In the genomic region with DNA sequence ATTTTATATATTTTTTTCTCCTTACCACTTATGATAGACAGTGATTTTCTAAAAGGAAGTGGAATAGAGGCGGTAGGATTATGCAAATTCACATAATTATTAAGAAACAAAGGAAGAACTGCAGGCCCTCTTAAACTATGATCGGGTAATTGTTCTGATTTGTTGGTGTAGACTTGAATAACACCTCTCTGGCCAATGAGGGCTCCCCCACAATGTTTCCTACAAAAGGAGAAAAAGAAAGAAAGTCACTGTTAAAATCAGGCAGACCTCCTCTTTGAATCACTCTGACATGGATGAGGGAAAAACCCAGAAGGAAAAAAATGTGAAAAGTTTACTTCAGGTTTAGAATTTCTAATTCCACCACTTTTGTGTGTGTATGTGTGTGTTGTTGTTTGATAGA, we compare ENCODE assay signal across 3 cellular contexts.
"Had no signal": no experiment of that assay in that cellular context is flagged by ENCODE, and none has a peak within 500 bp of the region (broad histone marks: within the 10 kb centered on the region; RNA-seq: fewer than 3 reads in every experiment).

No MANE protein-coding gene starts in this region.

- H3K4me3 ChIP-seq: GM12878 had no signal

- DNase-seq: GDM1, GF-D8 had no signal

- ATAC-seq: GM12878 had no signal
